In genomic region chr6:121760640-121761213, GRCh38 we compare ENCODE assay signal across 1 cellular context.
TF ChIP-seq lines count a peak whose summit lies in the region.

No MANE protein-coding gene starts in this region.

TF ChIP-seq in GM23338, 12 proteins besides CTCF, POLR2A, EP300 and RAD21 (continued from another document):
- no peak for TF ChIP-seq ZNF462 (CRISPR knock-in tag; IDR thresholded peaks at IDR 0.05)
- TF ChIP-seq POLR2AphosphoS5 (IDR thresholded peaks at IDR 0.05; ENCODE audit: low read depth): no peak
- TF ChIP-seq, protein P1, sequence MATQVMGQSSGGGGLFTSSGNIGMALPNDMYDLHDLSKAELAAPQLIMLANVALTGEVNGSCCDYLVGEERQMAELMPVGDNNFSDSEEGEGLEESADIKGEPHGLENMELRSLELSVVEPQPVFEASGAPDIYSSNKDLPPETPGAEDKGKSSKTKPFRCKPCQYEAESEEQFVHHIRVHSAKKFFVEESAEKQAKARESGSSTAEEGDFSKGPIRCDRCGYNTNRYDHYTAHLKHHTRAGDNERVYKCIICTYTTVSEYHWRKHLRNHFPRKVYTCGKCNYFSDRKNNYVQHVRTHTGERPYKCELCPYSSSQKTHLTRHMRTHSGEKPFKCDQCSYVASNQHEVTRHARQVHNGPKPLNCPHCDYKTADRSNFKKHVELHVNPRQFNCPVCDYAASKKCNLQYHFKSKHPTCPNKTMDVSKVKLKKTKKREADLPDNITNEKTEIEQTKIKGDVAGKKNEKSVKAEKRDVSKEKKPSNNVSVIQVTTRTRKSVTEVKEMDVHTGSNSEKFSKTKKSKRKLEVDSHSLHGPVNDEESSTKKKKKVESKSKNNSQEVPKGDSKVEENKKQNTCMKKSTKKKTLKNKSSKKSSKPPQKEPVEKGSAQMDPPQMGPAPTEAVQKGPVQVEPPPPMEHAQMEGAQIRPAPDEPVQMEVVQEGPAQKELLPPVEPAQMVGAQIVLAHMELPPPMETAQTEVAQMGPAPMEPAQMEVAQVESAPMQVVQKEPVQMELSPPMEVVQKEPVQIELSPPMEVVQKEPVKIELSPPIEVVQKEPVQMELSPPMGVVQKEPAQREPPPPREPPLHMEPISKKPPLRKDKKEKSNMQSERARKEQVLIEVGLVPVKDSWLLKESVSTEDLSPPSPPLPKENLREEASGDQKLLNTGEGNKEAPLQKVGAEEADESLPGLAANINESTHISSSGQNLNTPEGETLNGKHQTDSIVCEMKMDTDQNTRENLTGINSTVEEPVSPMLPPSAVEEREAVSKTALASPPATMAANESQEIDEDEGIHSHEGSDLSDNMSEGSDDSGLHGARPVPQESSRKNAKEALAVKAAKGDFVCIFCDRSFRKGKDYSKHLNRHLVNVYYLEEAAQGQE (IDR thresholded peaks at IDR 0.05; ENCODE audit: unreplicated experiment): no peak
- TF ChIP-seq JUNB (IDR thresholded peaks at IDR 0.05; ENCODE audit: unreplicated experiment): no peak
- TF ChIP-seq EZH2phosphoT487 (IDR thresholded peaks at IDR 0.05; ENCODE audit: unreplicated experiment): no peak
- no peak for TF ChIP-seq EZH2 (IDR thresholded peaks at IDR 0.05; ENCODE audit: low read depth, unreplicated experiment)
- no peak for TF ChIP-seq ZNF114 (CRISPR knock-in tag; IDR thresholded peaks at IDR 0.05)
- no peak for TF ChIP-seq STAT1 (IDR thresholded peaks at IDR 0.05; ENCODE audit: unreplicated experiment)
